ENCODE assay signal across 8 cellular contexts in genomic region chr10:88990528-88991160, GRCh38. TPM values are rescaled to one million over a fixed set of nuclear protein-coding genes. Genes with fewer than 3 reads are reported as not detected.
DNase-seq lines count a peak whose midpoint lies in the region; ATAC-seq and TF ChIP-seq lines count a peak whose summit lies in the region.

Gene FAS (plus strand): TSS chr10:88990798. CDS start chr10:88990877, 79 bp downstream.

- no peaks in the 10 kb centered on the region for H3K36me3 ChIP-seq in testis (ENCODE audit: low read depth, missing control alignments)

- H3K27me3 ChIP-seq in testis = no peaks in the 10 kb centered on the region

- no peak for TF ChIP-seq CTCF in testis (IDR thresholded peaks at IDR 0.05)

- TF ChIP-seq POLR2A in testis (IDR thresholded peaks at IDR 0.05) = no peak

- peak within 1 kb of the TSS; percentile 95 to 97 for H3K27ac ChIP-seq in testis

- DNase-seq in AG08395 (ENCODE audit: low spot score) = peak; percentile 69
- peak; percentile 75 for DNase-seq in RPMI7951 (ENCODE audit: low read depth)
- peak; percentile 47 for DNase-seq in activated gamma-delta T cell (lab: John Stamatoyannopoulos, UW)
- peak; percentile 42 for DNase-seq in foreskin melanocyte
- peak; percentile 27 for DNase-seq in occipital lobe (lab: John Stamatoyannopoulos, UW)
- peak; percentile 68 for DNase-seq in testis

- peak; percentile 67 for ATAC-seq in GM18909 (IDR thresholded peaks at IDR 0.05; ENCODE audit: poor library complexity, unreplicated experiment)
- peak; percentile 46 for ATAC-seq in HG03139 (IDR thresholded peaks at IDR 0.05; ENCODE audit: unreplicated experiment)

- peak within 1 kb of the TSS; percentile 66 to 92 for H3K4me3 ChIP-seq in testis

- intact Hi-C loops in testis (cut with DNase I; ENCODE audit: low total_unique reads) = no loop called here

- no peaks in the 10 kb centered on the region for H3K9me3 ChIP-seq in testis

- 0 to 2% methylated on average over 23 to 29 of the region's 46 CpGs for WGBS in testis, 2 donors

- peaks cover 4% of the 10 kb centered on the region for H3K4me1 ChIP-seq in testis

RNA-seq across cellular contexts. Expression of gene FAS, which starts in this region (rescaled TPM):
- 17.7 and 24.9 TPM in 2 replicates for total RNA-seq in RPMI7951 (2014; rRNA removed; shearing (Covaris generic))
- total RNA-seq in occipital lobe = 2.2 TPM
- total RNA-seq in testis = 10 to 100 TPM in 1 of 2 donors, 1 to 10 TPM in 1; 9.3 to 10.7 TPM
- polyA plus RNA-seq in testis (ENCODE audit: insufficient read depth, low read depth, low replicate concordance) = 16.2 TPM

Comparison
In these comparisons a context has a peak if more than half of its experiments do, and no peak if none do; other contexts are left out.
1. Peak in every context shown above with its lines: DNase-seq, ATAC-seq, H3K4me3 ChIP-seq and H3K27ac ChIP-seq.